Comparison of ENCODE assay signal across 25 cellular contexts in genomic region chr1:53332188-53332564, GRCh38. TPM values are rescaled to one million over a fixed set of nuclear protein-coding genes. Genes with fewer than 3 reads are reported as not detected.
DNase-seq lines count a peak whose midpoint lies in the region; TF ChIP-seq lines count a peak whose summit lies in the region.
"Had no signal": no experiment of that assay in that cellular context is flagged by ENCODE, and none has a peak within 500 bp of the region (broad histone marks: within the 10 kb centered on the region; RNA-seq: fewer than 3 reads in every experiment).

No MANE protein-coding gene starts in this region.

- CTCF ChIA-PET in activated CD4-positive, alpha-beta memory T cell treated with anti-CD3 and anti-CD28 coated beads, Interleukin-2, amount 10 ng/mL, durations not matched to agents 7 days and 5 days (lab: Charles Lee): no interaction called here
- CTCF ChIA-PET in activated CD4-positive, alpha-beta memory T cell treated with anti-CD3 and anti-CD28 coated beads for 36 hours (lab: Charles Lee): no interaction called here
- CTCF ChIA-PET in Caco-2 (lab: Charles Lee): no interaction called here

- H3K9me3 Mint-ChIP-seq in activated CD4-positive, alpha-beta memory T cell treated with anti-CD3 and anti-CD28 coated beads, Interleukin-2, amount 10 ng/mL, durations not matched to agents 7 days and 5 days: no peaks in the 10 kb centered on the region
- no peaks in the 10 kb centered on the region for H3K9me3 Mint-ChIP-seq in activated CD4-positive, alpha-beta memory T cell treated with anti-CD3 and anti-CD28 coated beads for 36 hours
- no peaks in the 10 kb centered on the region for H3K9me3 Mint-ChIP-seq in Caco-2 (ENCODE audit: unreplicated experiment)
- H3K9me3 Mint-ChIP-seq: CD8-positive, alpha-beta memory T cell; nephron progenitor cell; stimulated activated naive CD8-positive, alpha-beta T cell treated with anti-CD3 and anti-CD28 coated beads, Interleukin-15, Interleukin-2, amounts not matched to agents 100 ng/mL and 50 ng/mL, for 24 hours had no signal

- TF ChIP-seq CTCF in Caco-2 (IDR thresholded peaks at IDR 0.05; ENCODE audit: insufficient read depth in 1 of 2, low read depth in 1 of 2, low read length in 1 of 2, severe bottlenecking in 1 of 2, unreplicated experiment in 1 of 2) (no peak), coronary artery (IDR thresholded peaks at IDR 0.05) (no peak), sigmoid colon (IDR thresholded peaks at IDR 0.05) (no peak), tibial nerve (IDR thresholded peaks at IDR 0.05) (no peak)

- H3K27me3 ChIP-seq in Caco-2 (replicated peaks; ENCODE audit: control insufficient read depth, insufficient read depth, low read length) (no peaks in the 10 kb centered on the region), sigmoid colon (no peaks in the 10 kb centered on the region), tibial nerve (no peaks in the 10 kb centered on the region)
- H3K27me3 ChIP-seq: breast epithelium, thyroid gland had no signal

- H3K27ac ChIP-seq in coronary artery (no peak overlapping the region), sigmoid colon (no peak overlapping the region), tibial nerve (no peak overlapping the region)
- H3K27ac ChIP-seq: A549, heart left ventricle, parathyroid adenoma, thyroid gland, WERI-Rb-1 had no signal

- peaks cover 27% of the 10 kb centered on the region for H3K4me1 ChIP-seq in Caco-2
- peaks cover 0 to 9% (median 7%) of the 10 kb centered on the region in 4 donors for H3K4me1 ChIP-seq in sigmoid colon
- peaks cover 0 to 9% (median 5%) of the 10 kb centered on the region in 4 donors for H3K4me1 ChIP-seq in tibial nerve
- H3K4me1 ChIP-seq: breast epithelium, parathyroid adenoma had no signal

- no peak overlapping the region for H3K27ac Mint-ChIP-seq in activated CD4-positive, alpha-beta memory T cell treated with anti-CD3 and anti-CD28 coated beads, Interleukin-2, amount 10 ng/mL, durations not matched to agents 7 days and 5 days
- no peak overlapping the region for H3K27ac Mint-ChIP-seq in activated CD4-positive, alpha-beta memory T cell treated with anti-CD3 and anti-CD28 coated beads for 36 hours
- peak overlapping the region; percentile 36 for H3K27ac Mint-ChIP-seq in Caco-2 (ENCODE audit: unreplicated experiment)
- H3K27ac Mint-ChIP-seq: nephron progenitor cell; stimulated activated naive CD8-positive, alpha-beta T cell treated with anti-CD3 and anti-CD28 coated beads, Interleukin-15, Interleukin-2, amounts not matched to agents 100 ng/mL and 50 ng/mL, for 24 hours had no signal

- H3K9me3 ChIP-seq in Caco-2: no peaks in the 10 kb centered on the region
- no peaks in the 10 kb centered on the region for H3K9me3 ChIP-seq in sigmoid colon
- H3K9me3 ChIP-seq in tibial nerve: no peaks in the 10 kb centered on the region
- H3K9me3 ChIP-seq: A549, breast epithelium, heart left ventricle, SK-N-SH, thyroid gland had no signal

- TF ChIP-seq POLR2A in sigmoid colon (IDR thresholded peaks at IDR 0.05): no peak
- no peak for TF ChIP-seq POLR2A in tibial nerve (IDR thresholded peaks at IDR 0.05)

- intact Hi-C loops in activated CD4-positive, alpha-beta memory T cell treated with anti-CD3 and anti-CD28 coated beads for 36 hours (cut with micrococcal nuclease): no loop called here
- intact Hi-C loops in Caco-2 (cut with micrococcal nuclease; ENCODE audit: unreplicated experiment): no loop called here
- intact Hi-C loops in sigmoid colon (cut with DNase I): no loop called here

- H3K4me3 Mint-ChIP-seq in activated CD4-positive, alpha-beta memory T cell treated with anti-CD3 and anti-CD28 coated beads, Interleukin-2, amount 10 ng/mL, durations not matched to agents 7 days and 5 days: no peak overlapping the region
- H3K4me3 Mint-ChIP-seq in activated CD4-positive, alpha-beta memory T cell treated with anti-CD3 and anti-CD28 coated beads for 36 hours: no peak overlapping the region
- H3K4me3 Mint-ChIP-seq in Caco-2 (ENCODE audit: unreplicated experiment): no peak overlapping the region
- H3K4me3 Mint-ChIP-seq: nephron progenitor cell; stimulated activated naive CD8-positive, alpha-beta T cell treated with anti-CD3 and anti-CD28 coated beads, Interleukin-15, Interleukin-2, amounts not matched to agents 100 ng/mL and 50 ng/mL, for 24 hours had no signal

- H3K4me3 ChIP-seq in Caco-2 (ENCODE audit: low read depth, low read length) (no peak overlapping the region), coronary artery (no peak overlapping the region), sigmoid colon (no peak overlapping the region), tibial nerve (no peak overlapping the region)
- H3K4me3 ChIP-seq: A549, breast epithelium, heart left ventricle, thyroid gland had no signal

- peak; percentile 14 for DNase-seq in activated CD4-positive, alpha-beta memory T cell treated with anti-CD3 and anti-CD28 coated beads, Interleukin-2, amount 10 ng/mL, durations not matched to agents 7 days and 5 days
- no peak for DNase-seq in activated CD4-positive, alpha-beta memory T cell treated with anti-CD3 and anti-CD28 coated beads for 36 hours
- DNase-seq in Caco-2 (no peak), coronary artery (ENCODE audit: low spot score) (peak; percentile 35), sigmoid colon (peak; percentile 19), tibial nerve (ENCODE audit: low spot score in 2 of 2) (no peak), NCI-H524 (lab: John Stamatoyannopoulos, UW) (no peak), HUDEP-2 (lab: John Stamatoyannopoulos, UW; ENCODE audit: unreplicated experiment in 76 of 76) (no peak)
- DNase-seq: activated naive CD4-positive, alpha-beta T cell; amniotic stem cell; foreskin fibroblast; IMR-90; kidney glomerular epithelial cell; NCI-H510A; nephron progenitor cell; right cardiac atrium; SK-N-SH; thyroid gland; WERI-Rb-1 had no signal

- TF ChIP-seq EP300 in sigmoid colon (IDR thresholded peaks at IDR 0.05) (no peak), tibial nerve (IDR thresholded peaks at IDR 0.05) (no peak)

- POLR2A ChIA-PET in activated CD4-positive, alpha-beta memory T cell treated with anti-CD3 and anti-CD28 coated beads, Interleukin-2, amount 10 ng/mL, durations not matched to agents 7 days and 5 days (lab: Charles Lee): no interaction called here
- POLR2A ChIA-PET in activated CD4-positive, alpha-beta memory T cell treated with anti-CD3 and anti-CD28 coated beads for 36 hours (lab: Charles Lee): no interaction called here
- POLR2A ChIA-PET in Caco-2 (lab: Charles Lee): no interaction called here

- WGBS in sigmoid colon, 2 donors: 84 to 89% methylated on average over 3 of the region's 3 CpGs
- 84 to 90% methylated on average over 3 of the region's 3 CpGs for WGBS in tibial nerve, 2 donors

- H3K36me3 ChIP-seq in Caco-2 (ENCODE audit: control insufficient read depth, insufficient read depth, low read length) (no peaks in the 10 kb centered on the region), sigmoid colon (no peaks in the 10 kb centered on the region), tibial nerve (no peaks in the 10 kb centered on the region)
- H3K36me3 ChIP-seq: breast epithelium, heart left ventricle, thyroid gland had no signal

- H3K36me3 Mint-ChIP-seq in activated CD4-positive, alpha-beta memory T cell treated with anti-CD3 and anti-CD28 coated beads, Interleukin-2, amount 10 ng/mL, durations not matched to agents 7 days and 5 days (ENCODE audit: low read depth): peaks cover 8% of the 10 kb centered on the region
- peaks cover 1% of the 10 kb centered on the region for H3K36me3 Mint-ChIP-seq in activated CD4-positive, alpha-beta memory T cell treated with anti-CD3 and anti-CD28 coated beads for 36 hours
- peaks cover 8% of the 10 kb centered on the region for H3K36me3 Mint-ChIP-seq in Caco-2 (ENCODE audit: insufficient read depth, unreplicated experiment)

- peaks cover 37% of the 10 kb centered on the region for H3K4me1 Mint-ChIP-seq in activated CD4-positive, alpha-beta memory T cell treated with anti-CD3 and anti-CD28 coated beads, Interleukin-2, amount 10 ng/mL, durations not matched to agents 7 days and 5 days
- peaks cover 15% of the 10 kb centered on the region for H3K4me1 Mint-ChIP-seq in activated CD4-positive, alpha-beta memory T cell treated with anti-CD3 and anti-CD28 coated beads for 36 hours (ENCODE audit: low read depth)
- peaks cover 25% of the 10 kb centered on the region for H3K4me1 Mint-ChIP-seq in Caco-2 (ENCODE audit: low read depth, unreplicated experiment)

- no peaks in the 10 kb centered on the region for H3K27me3 Mint-ChIP-seq in activated CD4-positive, alpha-beta memory T cell treated with anti-CD3 and anti-CD28 coated beads, Interleukin-2, amount 10 ng/mL, durations not matched to agents 7 days and 5 days
- H3K27me3 Mint-ChIP-seq in activated CD4-positive, alpha-beta memory T cell treated with anti-CD3 and anti-CD28 coated beads for 36 hours: no peaks in the 10 kb centered on the region
- H3K27me3 Mint-ChIP-seq in Caco-2 (ENCODE audit: insufficient read depth, unreplicated experiment): no peaks in the 10 kb centered on the region
- H3K27me3 Mint-ChIP-seq: CD8-positive, alpha-beta memory T cell; stimulated activated naive CD8-positive, alpha-beta T cell treated with anti-CD3 and anti-CD28 coated beads, Interleukin-15, Interleukin-2, amounts not matched to agents 100 ng/mL and 50 ng/mL, for 24 hours had no signal

- BruUV-seq in Caco-2 (replicated peaks; lab: Mats Ljungman, UMichigan): no TSS peak

RNA-seq across cellular contexts. Expression of gene LRP8, which starts 4.3 kb away (rescaled TPM):
- 10 to 100 TPM; 51.5 to 52.7 TPM for total RNA-seq in activated CD4-positive, alpha-beta memory T cell treated with anti-CD3 and anti-CD28 coated beads, Interleukin-2, amount 10 ng/mL, durations not matched to agents 7 days and 5 days
- 10 to 100 TPM; 38.6 to 38.8 TPM for total RNA-seq in activated CD4-positive, alpha-beta memory T cell treated with anti-CD3 and anti-CD28 coated beads for 36 hours
- 10.8 and 11.8 TPM in 2 replicates for total RNA-seq in Caco-2 (2022)
- 1 to 10 TPM; 1.1 to 1.7 (median 1.2) TPM for total RNA-seq in sigmoid colon
- polyA plus RNA-seq in sigmoid colon: 1 to 10 TPM in 2 of 3 donors, under 1 TPM in 1; 0.69 to 7.8 (median 3.0) TPM
- total RNA-seq in tibial nerve: 10 to 100 TPM in 1 of 4 donors, 1 to 10 TPM in 3; 2.2 to 15.0 (median 2.5) TPM

Comparison
In these comparisons a context has a peak if more than half of its experiments do, and no peak if none do; other contexts are left out.
1. DNase-seq: peak in activated CD4-positive, alpha-beta memory T cell treated with anti-CD3 and anti-CD28 coated beads, Interleukin-2, amount 10 ng/mL, durations not matched to agents 7 days and 5 days (single experiment), coronary artery (single experiment) and sigmoid colon (single experiment); none in activated CD4-positive, alpha-beta memory T cell treated with anti-CD3 and anti-CD28 coated beads for 36 hours (single experiment), Caco-2 (0 of 2), tibial nerve (0 of 2), NCI-H524 (0 of 2) and HUDEP-2 (0 of 76).